12 cellular contexts compared by ENCODE assay signal in genomic region chr2:188787002-188787660, GRCh38.
A peak's percentile ranks its signal among the peaks of the same experiment; 100 is the strongest.
DNase-seq lines count a peak whose midpoint lies in the region; ATAC-seq and TF ChIP-seq lines count a peak whose summit lies in the region.
"Had no signal": no experiment of that assay in that cellular context is flagged by ENCODE, and none has a peak within 500 bp of the region (broad histone marks: within the 10 kb centered on the region; RNA-seq: fewer than 3 reads in every experiment).

No MANE protein-coding gene starts in this region.

- H3K4me1 ChIP-seq in muscle layer of duodenum (ENCODE audit: control insufficient read depth in 1 of 2, insufficient read depth in 2 of 2, low read length in 2 of 2): peaks cover 3 to 7% of the 10 kb centered on the region in 2 donors
- peaks cover 0 to 5% of the 10 kb centered on the region in 2 donors for H3K4me1 ChIP-seq in uterus

- H3K4me3 ChIP-seq in muscle layer of duodenum (ENCODE audit: low read depth in 1 of 2, low read length in 2 of 2) (peak overlapping the region in 1 of 2 donors; percentile 29), uterus (peak overlapping the region in 1 of 2 donors; percentile 26)

- H3K27ac ChIP-seq in epithelial cell of prostate (peak overlapping the region; percentile 73), muscle layer of duodenum (ENCODE audit: low read length) (peak overlapping the region; percentile 75), uterus (peak overlapping the region; percentile 87 to 93)
- H3K27ac ChIP-seq: 22Rv1 had no signal

- H3K9me3 ChIP-seq in muscle layer of duodenum (ENCODE audit: control insufficient read depth in 1 of 2, low read length in 2 of 2) (no peaks in the 10 kb centered on the region), uterus (no peaks in the 10 kb centered on the region)

- DNase-seq in DMS53 (lab: John Stamatoyannopoulos, UW) (peak; percentile 6), DMS53 treated with DMSO at 0.1 percent for 48 hours (lab: John Stamatoyannopoulos, UW; ENCODE audit: unreplicated experiment) (no peak), epithelial cell of prostate (ENCODE audit: low read depth, low spot score) (peak; percentile 31), uterus (no peak), cerebellar cortex (ENCODE audit: low spot score) (no peak), G401 (ENCODE audit: low spot score) (no peak)
- DNase-seq: amygdala; stimulated activated CD4-positive, alpha-beta T cell treated with anti-CD3 and anti-CD28 coated beads, Interleukin-4, amount 100 ng/mL, for 1 hour had no signal

- in situ Hi-C loops in G401 (cut with HindIII; ENCODE audit: low sequenced_read_pairs): no loop called here

- H3K27me3 ChIP-seq in muscle layer of duodenum (ENCODE audit: low read depth, low read length): no peaks in the 10 kb centered on the region
- no peaks in the 10 kb centered on the region for H3K27me3 ChIP-seq in uterus

- no peak for TF ChIP-seq POLR2A in uterus (IDR thresholded peaks at IDR 0.05)

- no peak for ATAC-seq in GM18870 (IDR thresholded peaks at IDR 0.05; ENCODE audit: unreplicated experiment)
- ATAC-seq: activated CD4-positive, CD25-positive, alpha-beta regulatory T cell treated with anti-CD3 and anti-CD28 coated beads, Interleukin-2, amount 50 U/mL, for 24 hours had no signal

- peak in 1 of 4 experiments; percentile 6 for TF ChIP-seq CTCF in uterus (IDR thresholded peaks at IDR 0.05)

- intact Hi-C loops in uterus (cut with DNase I; ENCODE audit: low total_unique reads): loop anchor here (10.0 kb wide), 1 partner anchor 188 kb away; the partner anchor contains the start of gene COL3A1

- H3K36me3 ChIP-seq in muscle layer of duodenum (ENCODE audit: control insufficient read depth in 1 of 2, insufficient read depth in 2 of 2, low read length in 2 of 2) (peaks cover 0 to 14% of the 10 kb centered on the region in 2 donors), uterus (no peaks in the 10 kb centered on the region)

Comparison
In these comparisons a context has a peak if more than half of its experiments do, and no peak if none do; other contexts are left out.
1. DNase-seq: peak in DMS53 (single experiment) and epithelial cell of prostate (single experiment); none in DMS53 treated with DMSO at 0.1 percent for 48 hours (single experiment), uterus (0 of 2), cerebellar cortex (single experiment) and G401 (single experiment).
2. Peak in every context shown above with its lines, with median percentiles within 50 percentile points of each other: H3K27ac ChIP-seq.